ENCODE assay signal across 1 cellular context in genomic region chr1:74180490-74180889, GRCh38.
TF ChIP-seq lines count a peak whose summit lies in the region.

No MANE protein-coding gene starts in this region.

TF ChIP-seq in A549, 52 proteins besides CTCF, POLR2A, EP300 and RAD21:
- TF ChIP-seq NFE2L2 (conservative IDR thresholded peaks at IDR 0.05; ENCODE audit: low read length) (no peak), FOSL2 (IDR thresholded peaks at IDR 0.05) (no peak), FOSL2 (CRISPR knock-in tag; IDR thresholded peaks at IDR 0.05) (0 out of 2 replicates have a peak, but pooled peaks have one; percentile 3)
